9 cellular contexts compared by ENCODE assay signal in the genomic region with DNA sequence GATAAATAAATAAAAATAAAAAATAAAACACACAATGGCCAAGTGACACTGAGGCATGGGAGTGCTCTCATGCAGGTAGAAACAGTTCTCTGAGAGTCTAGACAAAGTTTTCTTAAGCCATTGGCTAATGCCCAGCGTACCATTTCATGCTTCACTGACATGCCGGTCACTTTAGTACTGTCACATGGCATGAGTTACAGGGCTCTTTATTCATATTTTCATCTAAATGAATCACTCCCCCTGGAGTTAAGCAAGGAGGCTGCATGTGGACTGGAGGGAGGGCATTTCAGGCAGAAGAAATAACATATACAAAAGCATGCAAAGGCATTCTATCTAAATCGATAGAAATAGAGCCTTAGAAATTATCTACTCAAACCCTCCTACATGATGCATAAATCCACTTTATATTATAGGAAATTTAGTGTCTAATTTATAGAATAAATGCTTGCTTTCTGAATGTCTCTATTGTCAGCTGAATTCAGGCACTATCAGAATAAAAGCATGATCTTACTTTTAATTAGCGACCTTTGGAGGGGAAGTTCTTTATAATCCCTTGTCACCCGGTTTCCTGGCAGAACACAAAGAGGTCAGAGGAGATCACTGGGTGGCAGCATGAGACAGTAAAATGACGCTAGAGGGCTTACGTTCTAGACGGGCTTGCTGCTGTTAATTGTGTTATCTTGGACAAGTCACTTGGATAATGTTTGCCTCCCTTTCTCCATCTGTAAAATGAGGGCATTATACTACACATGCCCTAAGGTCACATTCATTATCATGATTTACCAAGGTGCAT.
DNase-seq lines count a peak whose midpoint lies in the region; ATAC-seq and FAIRE-seq lines count a peak whose summit lies in the region.
"Had no signal": no experiment of that assay in that cellular context is flagged by ENCODE, and none has a peak within 500 bp of the region (broad histone marks: within the 10 kb centered on the region; RNA-seq: fewer than 3 reads in every experiment).

No MANE protein-coding gene starts in this region.

- H3K36me3 Mint-ChIP-seq in stimulated activated effector memory CD8-positive, alpha-beta T cell treated with anti-CD3 and anti-CD28 coated beads, Interleukin-12 subunit alpha, Interleukin-12 subunit beta, amount 100 ng/mL, for 72 hours = no peaks in the 10 kb centered on the region

- H3K9me3 Mint-ChIP-seq in stimulated activated effector memory CD8-positive, alpha-beta T cell treated with anti-CD3 and anti-CD28 coated beads, Interleukin-12 subunit alpha, Interleukin-12 subunit beta, amount 100 ng/mL, for 72 hours = no peaks in the 10 kb centered on the region

- H3K4me3 Mint-ChIP-seq in stimulated activated effector memory CD8-positive, alpha-beta T cell treated with anti-CD3 and anti-CD28 coated beads, Interleukin-12 subunit alpha, Interleukin-12 subunit beta, amount 100 ng/mL, for 72 hours = no peak overlapping the region

- FAIRE-seq in GM19239 (lab: Jason Lieb, UNC) = peak; percentile 21

- H3K27ac Mint-ChIP-seq in stimulated activated effector memory CD8-positive, alpha-beta T cell treated with anti-CD3 and anti-CD28 coated beads, Interleukin-12 subunit alpha, Interleukin-12 subunit beta, amount 100 ng/mL, for 72 hours = no peak overlapping the region

- ATAC-seq in HG02678 (IDR thresholded peaks at IDR 0.05; ENCODE audit: unreplicated experiment) = no peak
- no peak for ATAC-seq in stimulated activated effector memory CD8-positive, alpha-beta T cell treated with anti-CD3 and anti-CD28 coated beads, Interleukin-12 subunit alpha, Interleukin-12 subunit beta, amount 100 ng/mL, for 72 hours

- no peaks in the 10 kb centered on the region for H3K4me1 Mint-ChIP-seq in stimulated activated effector memory CD8-positive, alpha-beta T cell treated with anti-CD3 and anti-CD28 coated beads, Interleukin-12 subunit alpha, Interleukin-12 subunit beta, amount 100 ng/mL, for 72 hours

- peak; percentile 23 for DNase-seq in AG20443 (ENCODE audit: low spot score)
- peak; percentile 17 for DNase-seq in GM19239 (ENCODE audit: insufficient read length, low spot score)
- DNase-seq in RKO (ENCODE audit: low spot score) = peak; percentile 42
- peak; percentile 48 for DNase-seq in foreskin melanocyte
- DNase-seq in activated CD4-positive, CD25-positive, alpha-beta regulatory T cell treated with anti-CD3 and anti-CD28 coated beads, Interleukin-2, amount 50 U/mL, for 72 hours = no peak
- no peak for DNase-seq in stimulated activated effector memory CD8-positive, alpha-beta T cell treated with anti-CD3 and anti-CD28 coated beads, Interleukin-12 subunit alpha, Interleukin-12 subunit beta, amount 100 ng/mL, for 72 hours (ENCODE audit: low spot score in 2 of 2)
- no peak for DNase-seq in activated CD4-positive, alpha-beta T cell treated with anti-CD3 and anti-CD28 coated beads for 48 hours
- DNase-seq: left cardiac atrium had no signal

Comparison
In these comparisons a context has a peak if more than half of its experiments do, and no peak if none do; other contexts are left out.
1. DNase-seq: peak in AG20443 (single experiment), GM19239 (single experiment), RKO (single experiment) and foreskin melanocyte (single experiment); none in activated CD4-positive, CD25-positive, alpha-beta regulatory T cell treated with anti-CD3 and anti-CD28 coated beads, Interleukin-2, amount 50 U/mL, for 72 hours (single experiment), stimulated activated effector memory CD8-positive, alpha-beta T cell treated with anti-CD3 and anti-CD28 coated beads, Interleukin-12 subunit alpha, Interleukin-12 subunit beta, amount 100 ng/mL, for 72 hours (0 of 2) and activated CD4-positive, alpha-beta T cell treated with anti-CD3 and anti-CD28 coated beads for 48 hours (single experiment).